14 cellular contexts compared by ENCODE assay signal in genomic region chr3:123446610-123447109, GRCh38. TPM values are rescaled to one million over a fixed set of nuclear protein-coding genes. Genes with fewer than 3 reads are reported as not detected.
A peak's percentile ranks its signal among the peaks of the same experiment; 100 is the strongest.
DNase-seq lines count a peak whose midpoint lies in the region; ATAC-seq and TF ChIP-seq lines count a peak whose summit lies in the region.
"Had no signal": no experiment of that assay in that cellular context is flagged by ENCODE, and none has a peak within 500 bp of the region (broad histone marks: within the 10 kb centered on the region; RNA-seq: fewer than 3 reads in every experiment).

No MANE protein-coding gene starts in this region.

- intact Hi-C loops in activated T-helper 1 cell treated with anti-CD3 and anti-CD28 coated beads, Interleukin-12 subunit alpha, Interleukin-12 subunit beta, Interleukin-2, Interleukin-4 antibody, amounts not matched to agents 30 ng/mL and 10 ng/mL and 1 ng/mL, durations not matched to agents 14 hours and 24 hours and 36 hours (cut with micrococcal nuclease), result loop anchor here (2.0 kb wide), 1 partner anchor 112 kb away; no protein-coding TSS in a partner anchor

- peaks cover 28% of the 10 kb centered on the region for H3K4me1 Mint-ChIP-seq in GM23338
- peaks cover 4% of the 10 kb centered on the region for H3K4me1 Mint-ChIP-seq in activated T-helper 1 cell treated with anti-CD3 and anti-CD28 coated beads, Interleukin-12 subunit alpha, Interleukin-12 subunit beta, Interleukin-2, Interleukin-4 antibody, amounts not matched to agents 30 ng/mL and 10 ng/mL and 1 ng/mL, durations not matched to agents 14 hours and 24 hours and 36 hours (ENCODE audit: low read depth)
- H3K4me1 Mint-ChIP-seq in stimulated activated effector memory CD8-positive, alpha-beta T cell treated with anti-CD3 and anti-CD28 coated beads, Interleukin-12 subunit alpha, Interleukin-12 subunit beta, amount 100 ng/mL, for 72 hours, result no peaks in the 10 kb centered on the region

- ATAC-seq in GM23338, result no peak
- no peak for ATAC-seq in stimulated activated effector memory CD8-positive, alpha-beta T cell treated with anti-CD3 and anti-CD28 coated beads, Interleukin-12 subunit alpha, Interleukin-12 subunit beta, amount 100 ng/mL, for 72 hours
- ATAC-seq in HG02938 (IDR thresholded peaks at IDR 0.05; ENCODE audit: unreplicated experiment), result no peak
- no peak for ATAC-seq in GM18867 (IDR thresholded peaks at IDR 0.05; ENCODE audit: unreplicated experiment)
- ATAC-seq: activated CD4-positive, CD25-positive, alpha-beta regulatory T cell treated with anti-CD3 and anti-CD28 coated beads, Interleukin-2, amount 50 U/mL, for 24 hours had no signal

- H3K4me3 Mint-ChIP-seq in GM23338, result peak overlapping the region; percentile 31; the same call in 1 of the 3 replicates
- peak overlapping the region; percentile 54 for H3K4me3 Mint-ChIP-seq in activated T-helper 1 cell treated with anti-CD3 and anti-CD28 coated beads, Interleukin-12 subunit alpha, Interleukin-12 subunit beta, Interleukin-2, Interleukin-4 antibody, amounts not matched to agents 30 ng/mL and 10 ng/mL and 1 ng/mL, durations not matched to agents 14 hours and 24 hours and 36 hours
- peak overlapping the region; percentile 51 for H3K4me3 Mint-ChIP-seq in stimulated activated effector memory CD8-positive, alpha-beta T cell treated with anti-CD3 and anti-CD28 coated beads, Interleukin-12 subunit alpha, Interleukin-12 subunit beta, amount 100 ng/mL, for 72 hours

- peaks cover 3% of the 10 kb centered on the region; the same call in 1 of the 3 replicates for H3K36me3 Mint-ChIP-seq in GM23338 (ENCODE audit: low read depth)
- H3K36me3 Mint-ChIP-seq in activated T-helper 1 cell treated with anti-CD3 and anti-CD28 coated beads, Interleukin-12 subunit alpha, Interleukin-12 subunit beta, Interleukin-2, Interleukin-4 antibody, amounts not matched to agents 30 ng/mL and 10 ng/mL and 1 ng/mL, durations not matched to agents 14 hours and 24 hours and 36 hours (ENCODE audit: low read depth), result peaks cover 1% of the 10 kb centered on the region
- no peaks in the 10 kb centered on the region for H3K36me3 Mint-ChIP-seq in stimulated activated effector memory CD8-positive, alpha-beta T cell treated with anti-CD3 and anti-CD28 coated beads, Interleukin-12 subunit alpha, Interleukin-12 subunit beta, amount 100 ng/mL, for 72 hours

- peaks cover 14% of the 10 kb centered on the region; the same call in 1 of the 2 replicates for H3K4me1 ChIP-seq in GM23338 (ENCODE audit: insufficient read depth)

- H4K20me1 ChIP-seq in GM23338 (replicated peaks; ENCODE audit: insufficient read depth), result peaks cover 10% of the 10 kb centered on the region; the same call in 1 of the 2 replicates

- no peaks in the 10 kb centered on the region for H3K9me2 ChIP-seq in GM23338 (ENCODE audit: insufficient read depth)

- no peak for TF ChIP-seq CTCF in GM23338 (conservative IDR thresholded peaks at IDR 0.05; ENCODE audit: low read depth in 2 of 2)

- H3K9me3 Mint-ChIP-seq in GM23338, result no peaks in the 10 kb centered on the region; the same call in 1 of the 3 replicates
- H3K9me3 Mint-ChIP-seq in activated T-helper 1 cell treated with anti-CD3 and anti-CD28 coated beads, Interleukin-12 subunit alpha, Interleukin-12 subunit beta, Interleukin-2, Interleukin-4 antibody, amounts not matched to agents 30 ng/mL and 10 ng/mL and 1 ng/mL, durations not matched to agents 14 hours and 24 hours and 36 hours, result no peaks in the 10 kb centered on the region
- H3K9me3 Mint-ChIP-seq in stimulated activated effector memory CD8-positive, alpha-beta T cell treated with anti-CD3 and anti-CD28 coated beads, Interleukin-12 subunit alpha, Interleukin-12 subunit beta, amount 100 ng/mL, for 72 hours, result no peaks in the 10 kb centered on the region

- H3K36me3 ChIP-seq in GM23338 (ENCODE audit: insufficient read depth), result no peaks in the 10 kb centered on the region
- H3K36me3 ChIP-seq: SJSA1 had no signal

- H3K4me2 ChIP-seq in GM23338, result no peak overlapping the region

- H3K4me3 ChIP-seq in GM23338, result no peak overlapping the region
- H3K4me3 ChIP-seq: SJSA1 had no signal

- H3K27me3 ChIP-seq in GM23338 (ENCODE audit: insufficient read depth), result peaks cover 46% of the 10 kb centered on the region
- H3K27me3 ChIP-seq in layer of hippocampus (ENCODE audit: control insufficient read depth, insufficient read depth, low read length), result peaks cover 2% of the 10 kb centered on the region

- H2AFZ ChIP-seq in GM23338, result no peak overlapping the region

- H3K79me2 ChIP-seq in GM23338 (replicated peaks; ENCODE audit: insufficient read depth), result no peaks in the 10 kb centered on the region

- DNase-seq in GM23338 (ENCODE audit: low spot score) (no peak), NCI-H1092 (lab: John Stamatoyannopoulos, UW) (no peak)
- DNase-seq in activated T-helper 1 cell treated with anti-CD3 and anti-CD28 coated beads, Interleukin-12 subunit alpha, Interleukin-12 subunit beta, Interleukin-2, Interleukin-4 antibody, amounts not matched to agents 30 ng/mL and 10 ng/mL and 1 ng/mL, durations not matched to agents 14 hours and 24 hours and 36 hours (ENCODE audit: low spot score), result no peak
- no peak for DNase-seq in stimulated activated effector memory CD8-positive, alpha-beta T cell treated with anti-CD3 and anti-CD28 coated beads, Interleukin-12 subunit alpha, Interleukin-12 subunit beta, amount 100 ng/mL, for 72 hours (ENCODE audit: low spot score in 2 of 2)
- DNase-seq: GOT3; NCI-H1417 treated with DMSO at 0.1 percent for 48 hours; NCI-H748 treated with DMSO at 0.1 percent for 48 hours; stimulated activated CD8-positive, alpha-beta memory T cell treated with anti-CD3 and anti-CD28 coated beads, Interleukin-4, amount 100 ng/mL, for 48 hours had no signal

- peaks cover 37% of the 10 kb centered on the region for H3K27me3 Mint-ChIP-seq in GM23338 (ENCODE audit: insufficient read depth, low read depth, poor library complexity)
- peaks cover 57% of the 10 kb centered on the region for H3K27me3 Mint-ChIP-seq in activated T-helper 1 cell treated with anti-CD3 and anti-CD28 coated beads, Interleukin-12 subunit alpha, Interleukin-12 subunit beta, Interleukin-2, Interleukin-4 antibody, amounts not matched to agents 30 ng/mL and 10 ng/mL and 1 ng/mL, durations not matched to agents 14 hours and 24 hours and 36 hours (ENCODE audit: insufficient read depth)

- H3K27ac ChIP-seq in GM23338 (ENCODE audit: low read depth) (no peak overlapping the region), layer of hippocampus (ENCODE audit: low read depth, low read length) (peak overlapping the region; percentile 81)
- H3K27ac ChIP-seq: SJSA1 had no signal

- no peak overlapping the region for H3K27ac Mint-ChIP-seq in GM23338
- peak overlapping the region; percentile 48 for H3K27ac Mint-ChIP-seq in activated T-helper 1 cell treated with anti-CD3 and anti-CD28 coated beads, Interleukin-12 subunit alpha, Interleukin-12 subunit beta, Interleukin-2, Interleukin-4 antibody, amounts not matched to agents 30 ng/mL and 10 ng/mL and 1 ng/mL, durations not matched to agents 14 hours and 24 hours and 36 hours
- H3K27ac Mint-ChIP-seq in stimulated activated effector memory CD8-positive, alpha-beta T cell treated with anti-CD3 and anti-CD28 coated beads, Interleukin-12 subunit alpha, Interleukin-12 subunit beta, amount 100 ng/mL, for 72 hours, result no peak overlapping the region

- H3F3A ChIP-seq in GM23338 (replicated peaks; ENCODE audit: low read depth), result no peaks in the 10 kb centered on the region; the same call in 1 of the 2 replicates

TF ChIP-seq in GM23338, 12 proteins besides CTCF, POLR2A, EP300 and RAD21 (continues in another document):
- TF ChIP-seq NANOG (IDR thresholded peaks at IDR 0.05; ENCODE audit: borderline replicate concordance) (no peak), CREB1 (CRISPR knock-in tag; IDR thresholded peaks at IDR 0.05; ENCODE audit: low read depth) (no peak)

RNA-seq across cellular contexts. Expression of gene ADCY5, which starts 2.2 kb away (rescaled TPM):
- total RNA-seq in GM23338 (2014; rRNA removed; shearing (Covaris generic)), result 10.2 and 10.3 TPM in 2 replicates
- polyA plus RNA-seq in GM23338 (2016; fragmentation: Nextera tagmentation; extraction: Ambion mirVana), result 2.4 and 3.5 TPM in 2 replicates
- total RNA-seq in activated T-helper 1 cell treated with anti-CD3 and anti-CD28 coated beads, Interleukin-12 subunit alpha, Interleukin-12 subunit beta, Interleukin-2, Interleukin-4 antibody, amounts not matched to agents 30 ng/mL and 10 ng/mL and 1 ng/mL, durations not matched to agents 14 hours and 24 hours and 36 hours, result not detected in 2 replicates
- total RNA-seq: mononuclear cell had no signal

Comparison
In these comparisons a context has a peak if more than half of its experiments do, and no peak if none do; other contexts are left out.
1. RNA of gene ADCY5, which starts 2.2 kb away (total RNA-seq): 10.2 to 10.3 TPM in GM23338; not detected in activated T-helper 1 cell treated with anti-CD3 and anti-CD28 coated beads, Interleukin-12 subunit alpha, Interleukin-12 subunit beta, Interleukin-2, Interleukin-4 antibody, amounts not matched to agents 30 ng/mL and 10 ng/mL and 1 ng/mL, durations not matched to agents 14 hours and 24 hours and 36 hours; every median in the first group is over 10 times any median in the second.
2. Peak in every context shown above with its lines, with median percentiles within 50 percentile points of each other: H3K4me3 Mint-ChIP-seq.